ENCODE assay signal across 11 cellular contexts in genomic region chr12:93415723-93416464, GRCh38. TPM values are rescaled to one million over a fixed set of nuclear protein-coding genes. Genes with fewer than 3 reads are reported as not detected.
DNase-seq lines count a peak whose midpoint lies in the region; ATAC-seq lines count a peak whose summit lies in the region.
"Had no signal": no experiment of that assay in that cellular context is flagged by ENCODE, and none has a peak within 500 bp of the region (broad histone marks: within the 10 kb centered on the region; RNA-seq: fewer than 3 reads in every experiment).

No MANE protein-coding gene starts in this region.

- peak overlapping the region in 3 of 7 donors; percentile 4 to 63 (median 28) for H3K4me3 Mint-ChIP-seq in CD8-positive, alpha-beta memory T cell
- H3K4me3 Mint-ChIP-seq in activated naive CD8-positive, alpha-beta T cell treated with anti-CD3 and anti-CD28 coated beads, Interleukin-2, amount 50 U/mL, for 24 hours, result peak overlapping the region; percentile 63

- POLR2A ChIA-PET in CD8-positive, alpha-beta memory T cell (lab: Charles Lee), result no interaction called here

- CTCF ChIA-PET in CD8-positive, alpha-beta memory T cell (lab: Charles Lee), result interaction anchor here (0.8 to 1.4 kb wide), 2 partner anchors 429 to 686 kb away, joined by 3 to 4 read pairs; no protein-coding TSS in a partner anchor

- no peaks in the 10 kb centered on the region for H3K9me3 Mint-ChIP-seq in CD8-positive, alpha-beta memory T cell
- H3K9me3 Mint-ChIP-seq in activated naive CD8-positive, alpha-beta T cell treated with anti-CD3 and anti-CD28 coated beads, Interleukin-2, amount 50 U/mL, for 24 hours, result no peaks in the 10 kb centered on the region

- no peak overlapping the region for H3K4me3 ChIP-seq in CD8-positive, alpha-beta memory T cell (ENCODE audit: low read length)

- H3K27me3 Mint-ChIP-seq in CD8-positive, alpha-beta memory T cell, result no peaks in the 10 kb centered on the region
- H3K27me3 Mint-ChIP-seq in activated naive CD8-positive, alpha-beta T cell treated with anti-CD3 and anti-CD28 coated beads, Interleukin-2, amount 50 U/mL, for 24 hours, result no peaks in the 10 kb centered on the region

- H3K27ac ChIP-seq in CD8-positive, alpha-beta memory T cell (ENCODE audit: low read depth, low read length), result no peak overlapping the region

- ATAC-seq in HG02759 (IDR thresholded peaks at IDR 0.05; ENCODE audit: unreplicated experiment), result peak; percentile 52
- peak; percentile 77 for ATAC-seq in activated naive CD8-positive, alpha-beta T cell treated with anti-CD3 and anti-CD28 coated beads, Interleukin-2, amount 50 U/mL, for 24 hours
- no peak for ATAC-seq in left lobe of liver

- H3K36me3 ChIP-seq in CD8-positive, alpha-beta memory T cell (ENCODE audit: insufficient read depth, low read length), result no peaks in the 10 kb centered on the region

- H3K27ac Mint-ChIP-seq in CD8-positive, alpha-beta memory T cell, result peak overlapping the region in 6 of 8 donors; percentile 13 to 74 (median 61)
- H3K27ac Mint-ChIP-seq in activated naive CD8-positive, alpha-beta T cell treated with anti-CD3 and anti-CD28 coated beads, Interleukin-2, amount 50 U/mL, for 24 hours, result peak overlapping the region; percentile 92

- H3K4me1 Mint-ChIP-seq in CD8-positive, alpha-beta memory T cell, result peaks cover 71 to 93% (median 91%) of the 10 kb centered on the region in 3 donors
- peaks cover 87% of the 10 kb centered on the region for H3K4me1 Mint-ChIP-seq in activated naive CD8-positive, alpha-beta T cell treated with anti-CD3 and anti-CD28 coated beads, Interleukin-2, amount 50 U/mL, for 24 hours

- no peaks in the 10 kb centered on the region for H3K27me3 ChIP-seq in CD8-positive, alpha-beta memory T cell (ENCODE audit: insufficient read depth, low read length, poor library complexity, severe bottlenecking)

- DNase-seq in CD8-positive, alpha-beta memory T cell, result no peak
- no peak for DNase-seq in activated naive CD8-positive, alpha-beta T cell treated with anti-CD3 and anti-CD28 coated beads, Interleukin-2, amount 50 U/mL, for 24 hours
- DNase-seq in myocyte (ENCODE audit: low read depth) (peak; percentile 54), GM19238 (ENCODE audit: insufficient read length, low spot score) (no peak), NCI-H1930 (lab: John Stamatoyannopoulos, UW) (no peak), left lobe of liver (ENCODE audit: low spot score) (no peak)
- no peak for DNase-seq in NK-92 treated with Interleukin-12 subunit alpha and Interleukin-12 subunit beta, amount 100 ng/mL, for 24 hours (lab: John Stamatoyannopoulos, UW)
- DNase-seq: effector CD4-positive, alpha-beta T cell; midbrain; NCI-H1105 had no signal

- H3K4me1 ChIP-seq in CD8-positive, alpha-beta memory T cell (ENCODE audit: insufficient read depth, low read length), result peaks cover 68% of the 10 kb centered on the region

- H3K36me3 Mint-ChIP-seq in CD8-positive, alpha-beta memory T cell, result peaks cover 0 to 10% (median 3%) of the 10 kb centered on the region in 3 donors
- peaks cover 32% of the 10 kb centered on the region for H3K36me3 Mint-ChIP-seq in activated naive CD8-positive, alpha-beta T cell treated with anti-CD3 and anti-CD28 coated beads, Interleukin-2, amount 50 U/mL, for 24 hours (ENCODE audit: low read depth)

- no peaks in the 10 kb centered on the region for H3K9me3 ChIP-seq in CD8-positive, alpha-beta memory T cell (ENCODE audit: low read length)

RNA-seq across cellular contexts. Expression of gene UBE2N, which starts 25.9 kb away (rescaled TPM):
- total RNA-seq in CD8-positive, alpha-beta memory T cell, result 100 to 1,000 TPM; 236 to 244 TPM
- polyA plus RNA-seq in CD8-positive, alpha-beta memory T cell, result 157 TPM
- 40.3 and 57.6 TPM in 2 replicates for total RNA-seq in myocyte
- 84.7 TPM for polyA plus RNA-seq in myocyte (2012)
- total RNA-seq in left lobe of liver, result 25.1 TPM

RNA-seq across cellular contexts. Expression of gene NUDT4, which starts 38.2 kb away (rescaled TPM):
- 10 to 100 TPM; 83.6 to 86.9 TPM for total RNA-seq in CD8-positive, alpha-beta memory T cell
- polyA plus RNA-seq in CD8-positive, alpha-beta memory T cell, result 37.1 TPM
- total RNA-seq in myocyte (51.2 and 83.7 TPM in 2 replicates), left lobe of liver (17.6 TPM)
- polyA plus RNA-seq in myocyte (2012), result 20.8 TPM

RNA-seq across cellular contexts. Expression of gene MRPL42, which starts 51.4 kb away (rescaled TPM):
- 10 to 100 TPM; 84.1 to 87.2 TPM for total RNA-seq in CD8-positive, alpha-beta memory T cell
- 57.1 TPM for polyA plus RNA-seq in CD8-positive, alpha-beta memory T cell
- total RNA-seq in myocyte (79.5 and 80.6 TPM in 2 replicates), left lobe of liver (25.4 TPM)
- polyA plus RNA-seq in myocyte (2012), result 27.7 TPM
